13 cellular contexts compared by ENCODE assay signal in the genomic region with DNA sequence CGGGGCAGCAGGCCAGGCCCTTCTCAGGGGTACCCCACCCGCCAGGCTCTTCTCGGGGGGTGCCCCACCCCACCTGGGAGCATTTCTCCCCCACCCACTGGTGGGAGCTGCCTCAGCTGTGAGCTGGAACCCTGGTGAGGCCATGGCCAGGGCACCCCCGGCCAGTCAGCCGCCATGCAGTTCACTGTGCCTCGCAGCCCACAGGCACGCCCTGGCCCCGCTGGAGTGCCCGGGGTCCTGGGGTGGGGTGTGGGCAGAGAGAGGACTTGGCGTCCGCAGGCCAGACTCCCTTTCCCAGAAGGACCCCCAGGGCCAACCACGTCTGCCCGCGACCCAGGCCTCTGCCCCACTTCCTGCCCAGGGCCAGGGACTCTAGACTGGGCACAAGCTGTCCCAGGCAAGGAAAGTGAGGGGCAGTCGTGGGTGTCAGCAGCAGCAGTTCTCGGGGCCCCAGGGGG. TPM values are rescaled to one million over a fixed set of nuclear protein-coding genes. Genes with fewer than 3 reads are reported as not detected.
DNase-seq lines count a peak whose midpoint lies in the region; ATAC-seq and TF ChIP-seq lines count a peak whose summit lies in the region.
"Had no signal": no experiment of that assay in that cellular context is flagged by ENCODE, and none has a peak within 500 bp of the region (broad histone marks: within the 10 kb centered on the region; RNA-seq: fewer than 3 reads in every experiment).

No MANE protein-coding gene starts in this region.

- no peaks in the 10 kb centered on the region for H3K79me2 ChIP-seq in osteoblast (ENCODE audit: insufficient read depth, low read length)

- H3K36me3 ChIP-seq in heart left ventricle (peaks cover 0 to 8% (median 0%) of the 10 kb centered on the region in 9 donors), left ventricle myocardium inferior (peaks cover 33% of the 10 kb centered on the region), BLaER1 (peaks cover 96% of the 10 kb centered on the region), osteoblast (ENCODE audit: insufficient read depth, low read length) (no peaks in the 10 kb centered on the region)
- H3K36me3 ChIP-seq: BE2C had no signal

- peaks cover 12% of the 10 kb centered on the region for H3K27me3 Mint-ChIP-seq in glutamatergic neuron (ENCODE audit: unreplicated experiment)

- ATAC-seq in heart left ventricle, result no peak
- ATAC-seq: GM12878 had no signal

- no peaks in the 10 kb centered on the region for H3K36me3 Mint-ChIP-seq in glutamatergic neuron (ENCODE audit: unreplicated experiment)
- H3K36me3 Mint-ChIP-seq: CD8-positive, alpha-beta memory T cell had no signal

- no peak for TF ChIP-seq POLR2A in heart left ventricle (IDR thresholded peaks at IDR 0.05)

- H3K9me3 ChIP-seq in heart left ventricle, result no peaks in the 10 kb centered on the region
- H3K9me3 ChIP-seq in left ventricle myocardium inferior (replicated peaks), result no peaks in the 10 kb centered on the region
- H3K9me3 ChIP-seq in BLaER1, result no peaks in the 10 kb centered on the region
- no peaks in the 10 kb centered on the region for H3K9me3 ChIP-seq in osteoblast (ENCODE audit: low read depth, low read length)
- H3K9me3 ChIP-seq: BE2C had no signal

- no peak overlapping the region for H3K4me3 Mint-ChIP-seq in glutamatergic neuron (ENCODE audit: unreplicated experiment)
- H3K4me3 Mint-ChIP-seq: CD8-positive, alpha-beta memory T cell had no signal

- peaks cover 6% of the 10 kb centered on the region for H3K9me3 Mint-ChIP-seq in glutamatergic neuron (ENCODE audit: unreplicated experiment)
- H3K9me3 Mint-ChIP-seq: CD8-positive, alpha-beta memory T cell had no signal

- peak overlapping the region; percentile 70 for H3K4me2 ChIP-seq in BLaER1
- H3K4me2 ChIP-seq in osteoblast (ENCODE audit: insufficient read depth, low read length), result no peak overlapping the region

- H3K4me3 ChIP-seq in heart left ventricle (no peak overlapping the region), left ventricle myocardium inferior (no peak overlapping the region), BLaER1 (no peak overlapping the region), osteoblast (ENCODE audit: insufficient read depth, low read length) (no peak overlapping the region)
- H3K4me3 ChIP-seq: GM12878 had no signal

- no peaks in the 10 kb centered on the region for H3K4me1 Mint-ChIP-seq in glutamatergic neuron (ENCODE audit: low read depth, unreplicated experiment)
- H3K4me1 Mint-ChIP-seq: CD8-positive, alpha-beta memory T cell had no signal

- intact Hi-C loops in heart left ventricle (cut with DNase I), result no loop called here
- intact Hi-C loops in left ventricle myocardium inferior (cut with micrococcal nuclease), result no loop called here

- no peak overlapping the region for H3K27ac ChIP-seq in heart left ventricle
- no peak overlapping the region for H3K27ac ChIP-seq in left ventricle myocardium inferior (replicated peaks)
- H3K27ac ChIP-seq in BLaER1, result peak overlapping the region; percentile 60
- no peak overlapping the region for H3K27ac ChIP-seq in osteoblast (ENCODE audit: low read depth, low read length)

- no peak for TF ChIP-seq CTCF in heart left ventricle (IDR thresholded peaks at IDR 0.05)
- no peak for TF ChIP-seq CTCF in left ventricle myocardium inferior (IDR thresholded peaks at IDR 0.05; ENCODE audit: borderline replicate concordance)
- no peak for TF ChIP-seq CTCF in glutamatergic neuron (IDR thresholded peaks at IDR 0.05; ENCODE audit: partially characterized antibody, unreplicated experiment)
- no peak for TF ChIP-seq CTCF in osteoblast (IDR thresholded peaks at IDR 0.05; ENCODE audit: extremely low read depth, low read depth, low read length)

- H3K4me1 ChIP-seq in heart left ventricle (no peaks in the 10 kb centered on the region), left ventricle myocardium inferior (no peaks in the 10 kb centered on the region), BLaER1 (peaks cover 62% of the 10 kb centered on the region), osteoblast (ENCODE audit: insufficient read depth, low read length) (no peaks in the 10 kb centered on the region)
- H3K4me1 ChIP-seq: BE2C had no signal

- H3K9ac ChIP-seq in BLaER1, result no peak overlapping the region

- peak in 3 of 5 donors; percentile 12 to 54 (median 23) for DNase-seq in heart left ventricle
- no peak for DNase-seq in left ventricle myocardium inferior
- DNase-seq in glutamatergic neuron, result peak; percentile 16
- DNase-seq in osteoblast (ENCODE audit: insufficient read length, low spot score, missing footprints), result peak; percentile 83
- no peak for DNase-seq in SW480 (ENCODE audit: low spot score)
- no peak for DNase-seq in HT-29 (ENCODE audit: low spot score)
- DNase-seq in T-helper 9 cell, result no peak
- DNase-seq: BE2C, DMS 273 treated with DMSO at 0.1 percent for 48 hours had no signal

- H2AFZ ChIP-seq in osteoblast (ENCODE audit: low read length), result no peak overlapping the region

- peaks cover 75% of the 10 kb centered on the region for H4K20me1 ChIP-seq in BLaER1
- no peaks in the 10 kb centered on the region for H4K20me1 ChIP-seq in osteoblast (ENCODE audit: insufficient read depth, low read length)

- 68 to 90% (median 90%) methylated on average over 3 to 16 of the region's 16 CpGs for WGBS in heart left ventricle, 4 donors

- H3K27ac Mint-ChIP-seq in glutamatergic neuron (ENCODE audit: unreplicated experiment), result no peak overlapping the region
- H3K27ac Mint-ChIP-seq: CD8-positive, alpha-beta memory T cell had no signal

- H3K27me3 ChIP-seq in heart left ventricle (no peaks in the 10 kb centered on the region), left ventricle myocardium inferior (ENCODE audit: low read depth) (no peaks in the 10 kb centered on the region), BLaER1 (no peaks in the 10 kb centered on the region), osteoblast (ENCODE audit: insufficient read depth, low read length) (no peaks in the 10 kb centered on the region)
- H3K27me3 ChIP-seq: BE2C had no signal

RNA-seq across cellular contexts. Expression of a gene that starts 13.1 kb away (rescaled TPM):
- total RNA-seq in heart left ventricle (100 to 1,000 TPM in 1 of 9 donors, 10 to 100 TPM in 8; 13.2 to 127 (median 45.9) TPM), left ventricle myocardium inferior (42.8 TPM), glutamatergic neuron (ENCODE audit: unreplicated experiment) (402 TPM), osteoblast (0.72 and 2.4 TPM in 2 replicates)
- 10 to 100 TPM in 1 of 2 donors, 1 to 10 TPM in 1; 4.0 to 33.1 TPM for polyA plus RNA-seq in heart left ventricle
- 0.05 TPM in 1 of 2 replicates, not detected in the other for total RNA-seq in HT-29 (2014; rRNA removed; shearing (Covaris generic))
- total RNA-seq: HT1080 had no signal
- polyA plus RNA-seq: CD8-positive, alpha-beta memory T cell had no signal

Comparison
In these comparisons a context has a peak if more than half of its experiments do, and no peak if none do; other contexts are left out.
1. DNase-seq: peak in heart left ventricle (3 of 5), glutamatergic neuron (single experiment) and osteoblast (single experiment); none in left ventricle myocardium inferior (single experiment), SW480 (single experiment), HT-29 (single experiment) and T-helper 9 cell (single experiment).